ENCODE assay signal across 8 cellular contexts in the genomic region with DNA sequence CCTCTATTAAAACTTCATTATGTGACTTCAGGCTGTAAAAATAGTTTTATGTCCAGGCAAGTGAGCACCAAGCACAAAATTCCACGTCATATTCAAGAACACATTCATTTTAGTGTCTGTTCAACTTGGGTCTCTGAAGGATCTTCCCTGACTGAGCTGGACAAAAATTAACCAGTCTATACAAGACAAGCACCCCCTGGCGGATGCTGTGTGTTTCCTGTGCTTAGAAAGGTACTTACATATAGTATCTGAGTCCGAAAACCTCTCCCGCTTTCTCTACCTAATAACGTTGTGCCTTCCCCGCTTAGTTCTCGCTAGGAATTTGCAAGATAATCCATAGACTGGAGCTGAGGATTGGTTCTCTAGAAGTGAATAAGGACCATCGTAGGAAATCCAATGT.
A peak's percentile ranks its signal among the peaks of the same experiment; 100 is the strongest.
DNase-seq lines count a peak whose midpoint lies in the region; ATAC-seq lines count a peak whose summit lies in the region.

No MANE protein-coding gene starts in this region.

- no peaks in the 10 kb centered on the region for H3K4me1 Mint-ChIP-seq in T-helper 2 cell treated with Interferon-gamma antibody and Interleukin-4, amounts not matched to agents 5 μg/mL and 100 μg/mL, for 36 hours (ENCODE audit: low read depth)
- H3K4me1 Mint-ChIP-seq in activated CD4-positive, alpha-beta T cell treated with anti-CD3 and anti-CD28 coated beads, Interleukin-2, amount 10 ng/mL, durations not matched to agents 24 days and 14 days, result no peaks in the 10 kb centered on the region

- H3K36me3 ChIP-seq in HAP-1 (replicated peaks), result no peaks in the 10 kb centered on the region
- H3K36me3 ChIP-seq in NT2/D1 (ENCODE audit: insufficient read depth, insufficient read length, low read length), result no peaks in the 10 kb centered on the region

- H3K9ac ChIP-seq in NT2/D1 (ENCODE audit: insufficient read length, low read depth), result no peak overlapping the region

- H3K4me1 ChIP-seq in HAP-1 (no peaks in the 10 kb centered on the region), NT2/D1 (ENCODE audit: insufficient read depth, insufficient read length) (no peaks in the 10 kb centered on the region)

- H3K27ac Mint-ChIP-seq in T-helper 2 cell treated with Interferon-gamma antibody and Interleukin-4, amounts not matched to agents 5 μg/mL and 100 μg/mL, for 36 hours, result no peak overlapping the region
- H3K27ac Mint-ChIP-seq in activated CD4-positive, alpha-beta T cell treated with anti-CD3 and anti-CD28 coated beads, Interleukin-2, amount 10 ng/mL, durations not matched to agents 24 days and 14 days, result no peak overlapping the region

- H3K36me3 Mint-ChIP-seq in T-helper 2 cell treated with Interferon-gamma antibody and Interleukin-4, amounts not matched to agents 5 μg/mL and 100 μg/mL, for 36 hours (ENCODE audit: low read depth), result no peaks in the 10 kb centered on the region
- H3K36me3 Mint-ChIP-seq in activated CD4-positive, alpha-beta T cell treated with anti-CD3 and anti-CD28 coated beads, Interleukin-2, amount 10 ng/mL, durations not matched to agents 24 days and 14 days (ENCODE audit: low read depth), result no peaks in the 10 kb centered on the region

- H3K4me3 ChIP-seq in HAP-1 (no peak overlapping the region), NT2/D1 (ENCODE audit: insufficient read length, low read depth) (no peak overlapping the region)

- H3K27me3 Mint-ChIP-seq in T-helper 2 cell treated with Interferon-gamma antibody and Interleukin-4, amounts not matched to agents 5 μg/mL and 100 μg/mL, for 36 hours (ENCODE audit: low read depth), result no peaks in the 10 kb centered on the region
- H3K27me3 Mint-ChIP-seq in activated CD4-positive, alpha-beta T cell treated with anti-CD3 and anti-CD28 coated beads, Interleukin-2, amount 10 ng/mL, durations not matched to agents 24 days and 14 days, result no peaks in the 10 kb centered on the region

- no peaks in the 10 kb centered on the region for H3K9me3 Mint-ChIP-seq in T-helper 2 cell treated with Interferon-gamma antibody and Interleukin-4, amounts not matched to agents 5 μg/mL and 100 μg/mL, for 36 hours
- no peaks in the 10 kb centered on the region for H3K9me3 Mint-ChIP-seq in activated CD4-positive, alpha-beta T cell treated with anti-CD3 and anti-CD28 coated beads, Interleukin-2, amount 10 ng/mL, durations not matched to agents 24 days and 14 days

- no peaks in the 10 kb centered on the region for H3K9me3 ChIP-seq in HAP-1
- no peaks in the 10 kb centered on the region for H3K9me3 ChIP-seq in NT2/D1 (ENCODE audit: insufficient read depth, low read length)

- DNase-seq in D341Med (ENCODE audit: low spot score) (peak; percentile 51), HAP-1 (ENCODE audit: low spot score in 2 of 2) (peak; percentile 41 to 73), NT2/D1 (ENCODE audit: low read depth, low spot score) (peak; percentile 15), globus pallidus (ENCODE audit: low spot score) (peak; percentile 33), AG20443 (ENCODE audit: low spot score) (no peak)
- DNase-seq in T-helper 2 cell treated with Interferon-gamma antibody and Interleukin-4, amounts not matched to agents 5 μg/mL and 100 μg/mL, for 36 hours (ENCODE audit: low spot score), result no peak
- DNase-seq in activated CD4-positive, alpha-beta T cell treated with anti-CD3 and anti-CD28 coated beads, Interleukin-2, amount 10 ng/mL, durations not matched to agents 24 days and 14 days, result no peak

- intact Hi-C loops in activated CD4-positive, alpha-beta T cell treated with anti-CD3 and anti-CD28 coated beads, Interleukin-2, amount 10 ng/mL, durations not matched to agents 24 days and 14 days (cut with micrococcal nuclease), result no loop called here

- ATAC-seq in HG03378 (IDR thresholded peaks at IDR 0.05; ENCODE audit: unreplicated experiment), result no peak

- H3K27me3 ChIP-seq in HAP-1 (ENCODE audit: low read depth) (no peaks in the 10 kb centered on the region), NT2/D1 (ENCODE audit: insufficient read depth, insufficient read length) (no peaks in the 10 kb centered on the region)

- in situ Hi-C loops in HAP-1 (cut with MboI; ENCODE audit: low sequenced_read_pairs), result no loop called here

- H3K4me3 Mint-ChIP-seq in T-helper 2 cell treated with Interferon-gamma antibody and Interleukin-4, amounts not matched to agents 5 μg/mL and 100 μg/mL, for 36 hours, result no peak overlapping the region
- H3K4me3 Mint-ChIP-seq in activated CD4-positive, alpha-beta T cell treated with anti-CD3 and anti-CD28 coated beads, Interleukin-2, amount 10 ng/mL, durations not matched to agents 24 days and 14 days, result no peak overlapping the region

Comparison
In these comparisons a context has a peak if more than half of its experiments do, and no peak if none do; other contexts are left out.
1. DNase-seq: peak in D341Med (single experiment), HAP-1 (2 of 2), NT2/D1 (single experiment) and globus pallidus (single experiment); none in T-helper 2 cell treated with Interferon-gamma antibody and Interleukin-4, amounts not matched to agents 5 μg/mL and 100 μg/mL, for 36 hours (single experiment), AG20443 (single experiment) and activated CD4-positive, alpha-beta T cell treated with anti-CD3 and anti-CD28 coated beads, Interleukin-2, amount 10 ng/mL, durations not matched to agents 24 days and 14 days (single experiment).